33 cellular contexts compared by ENCODE assay signal in genomic region chr17:69441179-69441578, GRCh38.
"Had no signal": no experiment of that assay in that cellular context is flagged by ENCODE, and none has a peak within 500 bp of the region (broad histone marks: within the 10 kb centered on the region; RNA-seq: fewer than 3 reads in every experiment).

No MANE protein-coding gene starts in this region.

- H3K27me3 ChIP-seq: adrenal gland, ascending aorta, body of pancreas, brain microvascular endothelial cell, breast epithelium, cardiac muscle cell had no signal

- H3K9me3 ChIP-seq: adrenal gland, breast epithelium had no signal

- FAIRE-seq: astrocyte, bronchial epithelial cell had no signal

- H3K36me3 ChIP-seq: adrenal gland, ascending aorta, brain microvascular endothelial cell, breast epithelium, cardiac muscle cell had no signal

- H3K4me3 ChIP-seq: adrenal gland, ascending aorta, body of pancreas, breast epithelium, cardiac muscle cell had no signal

- ATAC-seq: activated naive CD4-positive, alpha-beta T cell treated with anti-CD3 and anti-CD28 coated beads, Interleukin-2, amount 50 U/mL, for 72 hours; activated naive CD8-positive, alpha-beta T cell treated with anti-CD3 and anti-CD28 coated beads, Interleukin-2, amount 50 U/mL, for 24 hours; activated T-cell treated with anti-CD3 and anti-CD28 coated beads, Interleukin-2, amount 50 U/mL, for 4 hours; activated T-cell treated with anti-CD3 and anti-CD28 coated beads, Interleukin-2, amount 50 U/mL, for 72 hours; activated T-helper 17 cell treated with anti-CD3 and anti-CD28 coated beads, Interleukin-2, amount 50 U/mL, for 72 hours; body of pancreas had no signal

- DNase-seq: activated effector memory CD4-positive, alpha-beta T cell treated with anti-CD3 and anti-CD28 coated beads, Interleukin-2, amount 50 U/mL, for 16 hours; activated effector memory CD4-positive, alpha-beta T cell treated with Interleukin-2 at 50 U/mL for 16 hours; activated gamma-delta T cell; activated gamma-delta T cell treated with Interleukin-2 at 50 U/mL for 16 hours; activated naive CD4-positive, alpha-beta T cell; activated naive CD4-positive, alpha-beta T cell treated with anti-CD3 and anti-CD28 coated beads for 36 hours; activated naive CD4-positive, alpha-beta T cell treated with anti-CD3 and anti-CD28 coated beads, Interleukin-2, amount 10 ng/mL, durations not matched to agents 7 days and 5 days; activated naive CD4-positive, alpha-beta T cell treated with anti-CD3 and anti-CD28 coated beads, Interleukin-2, amount 50 U/mL, for 16 hours; activated naive CD4-positive, alpha-beta T cell treated with Interleukin-2 at 50 U/mL for 16 hours; activated naive CD8-positive, alpha-beta T cell treated with anti-CD3 and anti-CD28 coated beads for 36 hours; activated naive CD8-positive, alpha-beta T cell treated with anti-CD3 and anti-CD28 coated beads, Interleukin-2, amount 10 ng/mL, durations not matched to agents 7 days and 5 days; activated naive CD8-positive, alpha-beta T cell treated with anti-CD3 and anti-CD28 coated beads, Interleukin-2, amount 50 U/mL, for 24 hours; activated T-cell treated with anti-CD3 and anti-CD28 coated beads, Interleukin-2, amount 50 U/mL, for 24 hours; activated T-cell treated with anti-CD3 and anti-CD28 coated beads, Interleukin-2, amount 50 U/mL, for 4 hours; activated T-cell treated with anti-CD3 and anti-CD28 coated beads, Interleukin-2, amount 50 U/mL, for 48 hours; activated T-cell treated with anti-CD3 and anti-CD28 coated beads, Interleukin-2, amount 50 U/mL, for 72 hours; adrenal gland; amniotic stem cell; amygdala; anterior cingulate cortex; aorta; body of pancreas; brain microvascular endothelial cell; caudate nucleus; central memory CD4-positive, alpha-beta T cell; cerebellar nuclear complex had no signal

- H3K4me1 ChIP-seq: adrenal gland, ascending aorta, body of pancreas, breast epithelium had no signal

- H3K27ac ChIP-seq: adrenal gland, ascending aorta, body of pancreas, brain microvascular endothelial cell, breast epithelium, cardiac muscle cell had no signal
